8 cellular contexts compared by ENCODE assay signal in the genomic region with DNA sequence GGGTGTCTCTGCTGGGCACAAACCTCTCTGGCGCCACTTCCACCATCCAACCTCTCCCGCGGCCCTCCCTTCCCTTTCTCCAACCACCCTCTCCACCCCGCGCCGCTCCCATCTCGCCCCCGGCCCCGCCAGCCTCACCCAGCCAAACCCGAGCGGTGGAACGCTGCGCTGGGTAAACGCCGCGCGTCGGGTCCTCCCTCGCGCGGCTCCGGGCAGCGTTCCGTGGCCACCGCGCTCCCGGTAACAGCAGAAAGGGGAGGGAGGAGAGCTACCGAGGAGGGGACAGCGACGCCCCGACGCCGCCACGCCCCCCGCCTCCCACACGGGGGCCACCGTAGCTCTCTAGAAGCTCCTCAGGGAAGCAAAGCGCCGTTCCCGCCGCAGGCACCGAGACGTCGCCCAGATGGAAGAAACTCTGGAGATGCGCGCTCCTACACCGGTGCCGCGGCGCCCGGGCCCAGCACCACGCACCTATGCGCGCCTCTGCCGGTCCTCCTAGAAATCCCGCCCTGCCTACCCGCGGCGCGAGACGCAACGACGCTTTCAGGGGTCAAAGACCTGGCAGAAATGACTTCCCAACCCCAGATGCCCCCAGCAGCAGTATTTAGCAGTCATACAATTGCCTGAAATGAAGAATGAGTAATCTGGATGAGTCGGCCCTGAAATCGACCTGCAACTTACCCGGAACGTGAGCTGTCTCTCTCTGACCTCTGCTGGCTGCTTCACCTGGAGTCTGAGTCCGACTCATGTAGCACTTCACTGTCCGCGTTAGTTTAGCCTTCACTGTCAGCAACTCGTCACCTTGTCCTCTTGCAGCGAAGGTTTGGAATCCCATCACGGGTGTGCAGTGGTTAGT. TPM values are rescaled to one million over a fixed set of nuclear protein-coding genes. Genes with fewer than 3 reads are reported as not detected.
DNase-seq lines count a peak whose midpoint lies in the region; ATAC-seq and TF ChIP-seq lines count a peak whose summit lies in the region.

A gene with protein sequence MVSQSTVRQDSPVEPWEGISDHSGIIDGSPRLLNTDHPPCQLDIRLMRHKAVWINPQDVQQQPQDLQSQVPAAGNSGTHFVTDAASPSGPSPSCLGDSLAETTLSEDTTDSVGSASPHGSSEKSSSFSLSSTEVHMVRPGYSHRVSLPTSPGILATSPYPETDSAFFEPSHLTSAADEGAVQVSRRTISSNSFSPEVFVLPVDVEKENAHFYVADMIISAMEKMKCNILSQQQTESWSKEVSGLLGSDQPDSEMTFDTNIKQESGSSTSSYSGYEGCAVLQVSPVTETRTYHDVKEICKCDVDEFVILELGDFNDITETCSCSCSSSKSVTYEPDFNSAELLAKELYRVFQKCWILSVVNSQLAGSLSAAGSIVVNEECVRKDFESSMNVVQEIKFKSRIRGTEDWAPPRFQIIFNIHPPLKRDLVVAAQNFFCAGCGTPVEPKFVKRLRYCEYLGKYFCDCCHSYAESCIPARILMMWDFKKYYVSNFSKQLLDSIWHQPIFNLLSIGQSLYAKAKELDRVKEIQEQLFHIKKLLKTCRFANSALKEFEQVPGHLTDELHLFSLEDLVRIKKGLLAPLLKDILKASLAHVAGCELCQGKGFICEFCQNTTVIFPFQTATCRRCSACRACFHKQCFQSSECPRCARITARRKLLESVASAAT (minus strand): TSS at position 257 of the 856 bp plus-strand sequence. CDS start 14,777 bp downstream, outside the sequence.

- peak in 2 of 56 donors; percentile 8 to 11 for TF ChIP-seq CTCF in dorsolateral prefrontal cortex (IDR thresholded peaks at IDR 0.05 in 54 of 56, conservative IDR thresholded peaks at IDR 0.05 in 2 of 56; ENCODE audit: low read depth in 1 of 56, partially characterized antibody in 56 of 56)

- H3K27ac ChIP-seq in dorsolateral prefrontal cortex: peak within 1 kb of the TSS in 51 of 59 donors; percentile 27 to 90 (median 69)

- H3K27me3 ChIP-seq in dorsolateral prefrontal cortex: peaks cover 0 to 22% (median 0%) of the 10 kb centered on the region in 45 donors

- DNase-seq in NCI-H1436 (lab: John Stamatoyannopoulos, UW): peak; percentile 1
- DNase-seq in NCI-H1436 treated with DMSO at 0.1 percent for 48 hours (lab: John Stamatoyannopoulos, UW): no peak
- DNase-seq in SW480 (ENCODE audit: low spot score): peak; percentile 85
- peak in 6 of 10 donors; percentile 44 to 68 (median 59) for DNase-seq in dorsolateral prefrontal cortex
- peak; percentile 53 for DNase-seq in medulla oblongata (ENCODE audit: extremely low spot score)
- peak; percentile 8 for DNase-seq in stimulated activated CD8-positive, alpha-beta memory T cell treated with anti-CD3 and anti-CD28 coated beads, Interleukin-7, amount 100 ng/mL, for 24 hours (ENCODE audit: low read depth)
- DNase-seq in T1000 (lab: John Stamatoyannopoulos, UW): no peak

- ATAC-seq in HG03135 (IDR thresholded peaks at IDR 0.05; ENCODE audit: unreplicated experiment): peak; percentile 34

- intact Hi-C loops in dorsolateral prefrontal cortex (cut with DNase I): no loop called here

- H3K4me3 ChIP-seq in dorsolateral prefrontal cortex: peak within 1 kb of the TSS; percentile 48 to 83 (median 65)

RNA-seq across cellular contexts. Expression of the gene that starts here (rescaled TPM):
- total RNA-seq in dorsolateral prefrontal cortex: 10 to 100 TPM in 25 of 120 experiments, 1 to 10 TPM in 95; 2.7 to 14.6 (median 7.8) TPM

Comparison
In these comparisons a context has a peak if more than half of its experiments do, and no peak if none do; other contexts are left out.
1. DNase-seq: peak in NCI-H1436 (single experiment), SW480 (single experiment), dorsolateral prefrontal cortex (6 of 10), medulla oblongata (single experiment) and stimulated activated CD8-positive, alpha-beta memory T cell treated with anti-CD3 and anti-CD28 coated beads, Interleukin-7, amount 100 ng/mL, for 24 hours (single experiment); none in NCI-H1436 treated with DMSO at 0.1 percent for 48 hours (single experiment) and T1000 (single experiment).